In the genomic region with DNA sequence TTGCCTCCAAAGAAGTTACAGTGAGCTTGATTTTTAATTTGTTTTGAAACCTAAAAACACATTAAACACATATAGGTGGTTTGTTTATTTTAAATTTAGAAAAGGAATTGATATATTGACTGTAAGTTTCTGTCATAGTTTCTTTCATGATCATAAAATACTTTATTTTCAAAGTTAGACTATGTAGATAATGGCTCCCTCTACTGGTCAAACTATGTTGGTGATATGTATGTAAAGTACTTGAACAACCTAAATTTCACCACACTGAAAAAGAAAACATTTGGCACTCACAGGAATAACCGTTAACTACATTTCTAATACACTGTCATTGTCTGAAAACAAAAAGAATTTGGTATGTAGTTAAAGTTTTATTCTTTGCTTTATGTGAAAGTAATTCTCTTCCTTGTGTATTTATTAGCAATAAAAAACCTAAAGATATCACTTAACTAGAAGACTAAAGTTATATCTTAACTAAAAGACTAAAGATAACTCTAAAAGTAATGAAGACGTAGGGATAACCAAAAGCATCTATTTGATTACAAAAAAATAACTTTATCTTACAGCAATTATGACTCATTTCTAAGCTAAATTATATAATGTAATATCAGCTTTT, we compare ENCODE assay signal across 8 cellular contexts.
DNase-seq lines count a peak whose midpoint lies in the region; ATAC-seq, FAIRE-seq and TF ChIP-seq lines count a peak whose summit lies in the region.

No MANE protein-coding gene starts in this region.

- no peak overlapping the region for H3K4me3 ChIP-seq in GM23338
- no peak overlapping the region for H3K4me3 ChIP-seq in kidney (ENCODE audit: low read length in 2 of 2)

- H3K4me1 Mint-ChIP-seq in GM23338 (peaks cover 20% of the 10 kb centered on the region), WTC11 (peaks cover 22% of the 10 kb centered on the region), immature natural killer cell (no peaks in the 10 kb centered on the region)

- CTCF ChIA-PET in WTC11 (lab: Charles Lee): interaction anchor here (2.1 to 2.7 kb wide), 2 partner anchors 16 to 318 kb away, joined by 11 to 13 read pairs; no protein-coding TSS in a partner anchor

- no peaks in the 10 kb centered on the region for H3K79me2 ChIP-seq in GM23338 (replicated peaks; ENCODE audit: insufficient read depth)

- H3K9me3 Mint-ChIP-seq in GM23338 (peaks cover 5% of the 10 kb centered on the region; the same call in 1 of the 3 replicates), WTC11 (peaks cover 20% of the 10 kb centered on the region), immature natural killer cell (peaks cover under 1 to 12% (median 8%) of the 10 kb centered on the region in 6 donors)

- H3K27me3 Mint-ChIP-seq in GM23338 (ENCODE audit: insufficient read depth, low read depth, poor library complexity) (no peaks in the 10 kb centered on the region), WTC11 (ENCODE audit: low read depth) (no peaks in the 10 kb centered on the region), immature natural killer cell (ENCODE audit: low read depth in 3 of 3) (peaks cover 0 to under 1% (median 0%) of the 10 kb centered on the region in 3 donors)

- H4K20me1 ChIP-seq in GM23338 (replicated peaks; ENCODE audit: insufficient read depth): no peaks in the 10 kb centered on the region

- intact Hi-C loops in kidney (cut with DNase I): no loop called here

- H3K4me1 ChIP-seq in GM23338 (ENCODE audit: insufficient read depth): peaks cover 10% of the 10 kb centered on the region
- no peaks in the 10 kb centered on the region for H3K4me1 ChIP-seq in kidney (ENCODE audit: control insufficient read depth in 1 of 2, insufficient read depth in 1 of 2, low read depth in 1 of 2, low read length in 2 of 2)

- H3K9me2 ChIP-seq in GM23338 (ENCODE audit: insufficient read depth): no peaks in the 10 kb centered on the region

- POLR2A ChIA-PET in WTC11 (lab: Charles Lee): no interaction called here

- H3F3A ChIP-seq in GM23338 (replicated peaks; ENCODE audit: low read depth): no peaks in the 10 kb centered on the region

- H3K36me3 Mint-ChIP-seq in GM23338 (ENCODE audit: low read depth) (peaks cover 6% of the 10 kb centered on the region), WTC11 (peaks cover 8% of the 10 kb centered on the region; the same call in 1 of the 2 replicates), immature natural killer cell (no peaks in the 10 kb centered on the region)

- H3K4me3 Mint-ChIP-seq in GM23338: no peak overlapping the region
- no peak overlapping the region for H3K4me3 Mint-ChIP-seq in WTC11
- H3K4me3 Mint-ChIP-seq in immature natural killer cell: no peak overlapping the region

- no peaks in the 10 kb centered on the region for H3K27me3 ChIP-seq in GM23338 (ENCODE audit: insufficient read depth)

- no peak overlapping the region for H3K4me2 ChIP-seq in GM23338

- TF ChIP-seq CTCF in GM23338 (conservative IDR thresholded peaks at IDR 0.05; ENCODE audit: low read depth in 2 of 2): peak; percentile 54 to 95
- peak; percentile 36; the same call in 1 of the 2 replicates for TF ChIP-seq CTCF in WTC11 (IDR thresholded peaks at IDR 0.05)
- no peak for TF ChIP-seq CTCF in kidney (IDR thresholded peaks at IDR 0.05; ENCODE audit: borderline replicate concordance, extremely low read depth, insufficient read depth)

- DNase-seq in DMS114 treated with DMSO at 0.1 percent for 48 hours (lab: John Stamatoyannopoulos, UW; ENCODE audit: unreplicated experiment): peak; percentile 97
- DNase-seq in GM23338 (ENCODE audit: low spot score): peak; percentile 88
- DNase-seq in NCI-H128 (lab: John Stamatoyannopoulos, UW; ENCODE audit: unreplicated experiment): peak; percentile 48
- DNase-seq in WTC11 (ENCODE audit: low spot score): no peak
- DNase-seq in kidney: no peak
- DNase-seq in GF-D8 (lab: John Stamatoyannopoulos, UW): no peak
- DNase-seq in immature natural killer cell: no peak
- DNase-seq in D341Med (ENCODE audit: low spot score): no peak

- no peaks in the 10 kb centered on the region for H3K36me3 ChIP-seq in GM23338 (ENCODE audit: insufficient read depth)
- no peaks in the 10 kb centered on the region for H3K36me3 ChIP-seq in kidney (ENCODE audit: control insufficient read depth in 1 of 2, insufficient read depth in 2 of 2, low read length in 2 of 2)

- no peak overlapping the region for H3K9ac ChIP-seq in kidney (ENCODE audit: low read length in 2 of 2)

- peak; percentile 80 for FAIRE-seq in kidney (lab: Jason Lieb, UNC)

- H3K27ac Mint-ChIP-seq in GM23338 (peak overlapping the region; percentile 72; the same call in 1 of the 2 replicates), WTC11 (no peak overlapping the region), immature natural killer cell (no peak overlapping the region)

- H2AFZ ChIP-seq in GM23338: no peak overlapping the region

- ATAC-seq in GM23338: no peak
- ATAC-seq in WTC11: no peak

- H3K9me3 ChIP-seq in kidney (ENCODE audit: control insufficient read depth in 1 of 2, low read length in 2 of 2): no peaks in the 10 kb centered on the region

- H3K27ac ChIP-seq in GM23338 (ENCODE audit: low read depth) (no peak overlapping the region), kidney (ENCODE audit: low read depth in 2 of 2, low read length in 2 of 2) (no peak overlapping the region)

TF ChIP-seq in GM23338, 12 proteins besides CTCF, POLR2A, EP300 and RAD21 (continues in another document):
- no peak for TF ChIP-seq STAT1 (IDR thresholded peaks at IDR 0.05; ENCODE audit: unreplicated experiment)
- TF ChIP-seq, protein P1, sequence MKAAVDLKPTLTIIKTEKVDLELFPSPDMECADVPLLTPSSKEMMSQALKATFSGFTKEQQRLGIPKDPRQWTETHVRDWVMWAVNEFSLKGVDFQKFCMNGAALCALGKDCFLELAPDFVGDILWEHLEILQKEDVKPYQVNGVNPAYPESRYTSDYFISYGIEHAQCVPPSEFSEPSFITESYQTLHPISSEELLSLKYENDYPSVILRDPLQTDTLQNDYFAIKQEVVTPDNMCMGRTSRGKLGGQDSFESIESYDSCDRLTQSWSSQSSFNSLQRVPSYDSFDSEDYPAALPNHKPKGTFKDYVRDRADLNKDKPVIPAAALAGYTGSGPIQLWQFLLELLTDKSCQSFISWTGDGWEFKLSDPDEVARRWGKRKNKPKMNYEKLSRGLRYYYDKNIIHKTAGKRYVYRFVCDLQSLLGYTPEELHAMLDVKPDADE (IDR thresholded peaks at IDR 0.05): no peak

TF ChIP-seq in WTC11, 78 proteins besides CTCF, POLR2A, EP300 and RAD21 (continues in another document):
- TF ChIP-seq NFE2L1 (CRISPR knock-in tag; IDR thresholded peaks at IDR 0.05) (no peak), PRRX2 (CRISPR knock-in tag; IDR thresholded peaks at IDR 0.05) (no peak), ZBTB21 (CRISPR knock-in tag; IDR thresholded peaks at IDR 0.05; ENCODE audit: borderline replicate concordance) (no peak), MYBL2 (CRISPR knock-in tag; IDR thresholded peaks at IDR 0.05) (no peak), SMAD4 (CRISPR knock-in tag; IDR thresholded peaks at IDR 0.05) (no peak), ZNF423 (CRISPR knock-in tag; IDR thresholded peaks at IDR 0.05) (no peak), ZNF317 (CRISPR knock-in tag; IDR thresholded peaks at IDR 0.05; ENCODE audit: borderline replicate concordance, low read depth) (no peak), NR3C1 (CRISPR knock-in tag; conservative IDR thresholded peaks at IDR 0.05; ENCODE audit: low read depth) (no peak)
- TF ChIP-seq, protein P2, sequence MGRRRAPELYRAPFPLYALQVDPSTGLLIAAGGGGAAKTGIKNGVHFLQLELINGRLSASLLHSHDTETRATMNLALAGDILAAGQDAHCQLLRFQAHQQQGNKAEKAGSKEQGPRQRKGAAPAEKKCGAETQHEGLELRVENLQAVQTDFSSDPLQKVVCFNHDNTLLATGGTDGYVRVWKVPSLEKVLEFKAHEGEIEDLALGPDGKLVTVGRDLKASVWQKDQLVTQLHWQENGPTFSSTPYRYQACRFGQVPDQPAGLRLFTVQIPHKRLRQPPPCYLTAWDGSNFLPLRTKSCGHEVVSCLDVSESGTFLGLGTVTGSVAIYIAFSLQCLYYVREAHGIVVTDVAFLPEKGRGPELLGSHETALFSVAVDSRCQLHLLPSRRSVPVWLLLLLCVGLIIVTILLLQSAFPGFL (CRISPR knock-in tag; IDR thresholded peaks at IDR 0.05; ENCODE audit: borderline replicate concordance): no peak
- TF ChIP-seq, protein P3, sequence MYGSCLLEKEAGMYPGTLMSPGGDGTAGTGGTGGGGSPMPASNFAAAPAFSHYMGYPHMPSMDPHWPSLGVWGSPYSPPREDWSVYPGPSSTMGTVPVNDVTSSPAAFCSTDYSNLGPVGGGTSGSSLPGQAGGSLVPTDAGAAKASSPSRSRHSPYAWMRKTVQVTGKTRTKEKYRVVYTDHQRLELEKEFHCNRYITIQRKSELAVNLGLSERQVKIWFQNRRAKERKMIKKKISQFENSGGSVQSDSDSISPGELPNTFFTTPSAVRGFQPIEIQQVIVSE (CRISPR knock-in tag; IDR thresholded peaks at IDR 0.05; ENCODE audit: borderline replicate concordance): no peak
- TF ChIP-seq, protein P4, sequence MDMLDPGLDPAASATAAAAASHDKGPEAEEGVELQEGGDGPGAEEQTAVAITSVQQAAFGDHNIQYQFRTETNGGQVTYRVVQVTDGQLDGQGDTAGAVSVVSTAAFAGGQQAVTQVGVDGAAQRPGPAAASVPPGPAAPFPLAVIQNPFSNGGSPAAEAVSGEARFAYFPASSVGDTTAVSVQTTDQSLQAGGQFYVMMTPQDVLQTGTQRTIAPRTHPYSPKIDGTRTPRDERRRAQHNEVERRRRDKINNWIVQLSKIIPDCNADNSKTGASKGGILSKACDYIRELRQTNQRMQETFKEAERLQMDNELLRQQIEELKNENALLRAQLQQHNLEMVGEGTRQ (CRISPR knock-in tag; IDR thresholded peaks at IDR 0.05): no peak
- TF ChIP-seq, protein P5, sequence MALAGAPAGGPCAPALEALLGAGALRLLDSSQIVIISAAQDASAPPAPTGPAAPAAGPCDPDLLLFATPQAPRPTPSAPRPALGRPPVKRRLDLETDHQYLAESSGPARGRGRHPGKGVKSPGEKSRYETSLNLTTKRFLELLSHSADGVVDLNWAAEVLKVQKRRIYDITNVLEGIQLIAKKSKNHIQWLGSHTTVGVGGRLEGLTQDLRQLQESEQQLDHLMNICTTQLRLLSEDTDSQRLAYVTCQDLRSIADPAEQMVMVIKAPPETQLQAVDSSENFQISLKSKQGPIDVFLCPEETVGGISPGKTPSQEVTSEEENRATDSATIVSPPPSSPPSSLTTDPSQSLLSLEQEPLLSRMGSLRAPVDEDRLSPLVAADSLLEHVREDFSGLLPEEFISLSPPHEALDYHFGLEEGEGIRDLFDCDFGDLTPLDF (CRISPR knock-in tag; IDR thresholded peaks at IDR 0.05): no peak

Comparison
In these comparisons a context has a peak if more than half of its experiments do, and no peak if none do; other contexts are left out.
1. DNase-seq: peak in DMS114 treated with DMSO at 0.1 percent for 48 hours (single experiment), GM23338 (single experiment) and NCI-H128 (single experiment); none in WTC11 (single experiment), kidney (single experiment), GF-D8 (single experiment), immature natural killer cell (0 of 3) and D341Med (single experiment).